Comparison of ENCODE assay signal across 13 cellular contexts in the genomic region with DNA sequence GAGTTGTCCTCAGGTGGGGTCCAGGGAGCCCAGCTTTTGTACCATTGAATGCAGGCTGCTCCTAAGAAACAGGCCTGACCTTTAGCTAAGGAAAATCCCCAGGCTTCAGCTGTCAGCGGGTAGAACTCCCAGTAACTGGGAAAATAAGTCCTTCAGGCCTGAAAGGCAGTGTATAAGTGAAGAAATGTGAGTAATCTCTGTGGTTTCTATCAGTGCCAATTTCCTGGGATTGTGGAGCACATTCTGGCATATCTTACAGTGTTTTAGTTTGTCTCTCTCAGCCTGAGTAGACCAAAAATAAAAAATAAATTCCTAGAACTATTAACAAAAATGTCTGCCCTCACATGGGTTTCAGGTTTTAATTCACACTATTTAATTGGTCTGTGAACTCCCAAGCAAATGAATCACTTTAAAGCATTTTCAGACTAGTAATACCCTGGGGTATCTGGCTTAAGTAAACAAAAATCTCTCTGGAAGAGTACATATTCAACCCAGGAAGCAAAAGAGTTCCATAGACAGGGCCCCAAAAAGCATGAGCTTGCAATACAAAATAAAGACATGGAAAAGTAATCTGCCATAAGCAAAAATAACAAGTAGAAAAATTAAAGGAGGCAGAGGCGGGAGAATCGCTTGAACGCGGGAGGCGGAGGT.
DNase-seq lines count a peak whose midpoint lies in the region; ATAC-seq and TF ChIP-seq lines count a peak whose summit lies in the region.
"Had no signal": no experiment of that assay in that cellular context is flagged by ENCODE, and none has a peak within 500 bp of the region (broad histone marks: within the 10 kb centered on the region; RNA-seq: fewer than 3 reads in every experiment).

No MANE protein-coding gene starts in this region.

- H3K27me3 ChIP-seq in adipocyte (replicated peaks; ENCODE audit: control insufficient read depth, insufficient read depth, low read length): no peaks in the 10 kb centered on the region

- peak overlapping the region; percentile 66 for H3K9ac ChIP-seq in adipocyte (ENCODE audit: low read length)

- intact Hi-C loops in sciatic nerve (cut with DNase I): no loop called here
- intact Hi-C loops in activated T-helper 1 cell treated with anti-CD3 and anti-CD28 coated beads, Interleukin-12 subunit alpha, Interleukin-12 subunit beta, Interleukin-2, Interleukin-4 antibody, amounts not matched to agents 30 ng/mL and 10 ng/mL and 1 ng/mL, durations not matched to agents 14 hours and 24 hours and 36 hours (cut with micrococcal nuclease): no loop called here

- H3K4me3 Mint-ChIP-seq in activated T-helper 1 cell treated with anti-CD3 and anti-CD28 coated beads, Interleukin-12 subunit alpha, Interleukin-12 subunit beta, Interleukin-2, Interleukin-4 antibody, amounts not matched to agents 30 ng/mL and 10 ng/mL and 1 ng/mL, durations not matched to agents 14 hours and 24 hours and 36 hours: no peak overlapping the region
- H3K4me3 Mint-ChIP-seq: CD4-positive, alpha-beta T cell; stimulated activated naive CD8-positive, alpha-beta T cell treated with anti-CD3 and anti-CD28 coated beads, Interleukin-15, amount 100 ng/mL, for 72 hours had no signal

- H3K36me3 ChIP-seq in adipocyte (ENCODE audit: control insufficient read depth, insufficient read depth, low read length, severe bottlenecking): no peaks in the 10 kb centered on the region

- H3K4me3 ChIP-seq in adipocyte (ENCODE audit: low read length) (no peak overlapping the region), fibroblast of the aortic adventitia (ENCODE audit: low read depth, low read length) (no peak overlapping the region)
- H3K4me3 ChIP-seq: psoas muscle had no signal

- DNase-seq in GM04504 (ENCODE audit: low read depth) (peak; percentile 21), adipocyte (ENCODE audit: low read depth) (peak; percentile 45), fibroblast of the aortic adventitia (ENCODE audit: low read depth) (peak; percentile 87), sciatic nerve (ENCODE audit: low spot score) (no peak), NCI-H2107 (lab: John Stamatoyannopoulos, UW) (no peak)
- DNase-seq in activated CD4-positive, alpha-beta T cell treated with anti-CD3 and anti-CD28 coated beads for 1 hour: no peak
- no peak for DNase-seq in activated T-helper 1 cell treated with anti-CD3 and anti-CD28 coated beads, Interleukin-12 subunit alpha, Interleukin-12 subunit beta, Interleukin-2, Interleukin-4 antibody, amounts not matched to agents 30 ng/mL and 10 ng/mL and 1 ng/mL, durations not matched to agents 14 hours and 24 hours and 36 hours (ENCODE audit: low spot score)
- DNase-seq: CD4-positive, alpha-beta T cell; NCI-H1694 treated with DMSO at 0.1 percent for 48 hours; psoas muscle; SHP77; stimulated activated naive CD8-positive, alpha-beta T cell treated with anti-CD3 and anti-CD28 coated beads, Interleukin-15, amount 100 ng/mL, for 72 hours had no signal

- peaks cover 17% of the 10 kb centered on the region for H3K9me3 ChIP-seq in adipocyte (ENCODE audit: control insufficient read depth, low read length)

- ATAC-seq in sciatic nerve (peak; percentile 91), HG03342 (IDR thresholded peaks at IDR 0.05; ENCODE audit: unreplicated experiment) (no peak)
- ATAC-seq: psoas muscle; stimulated activated naive CD8-positive, alpha-beta T cell treated with anti-CD3 and anti-CD28 coated beads, Interleukin-15, amount 100 ng/mL, for 72 hours had no signal

- H3K36me3 Mint-ChIP-seq in activated T-helper 1 cell treated with anti-CD3 and anti-CD28 coated beads, Interleukin-12 subunit alpha, Interleukin-12 subunit beta, Interleukin-2, Interleukin-4 antibody, amounts not matched to agents 30 ng/mL and 10 ng/mL and 1 ng/mL, durations not matched to agents 14 hours and 24 hours and 36 hours (ENCODE audit: low read depth): no peaks in the 10 kb centered on the region

- H3K4me1 Mint-ChIP-seq in activated T-helper 1 cell treated with anti-CD3 and anti-CD28 coated beads, Interleukin-12 subunit alpha, Interleukin-12 subunit beta, Interleukin-2, Interleukin-4 antibody, amounts not matched to agents 30 ng/mL and 10 ng/mL and 1 ng/mL, durations not matched to agents 14 hours and 24 hours and 36 hours (ENCODE audit: low read depth): no peaks in the 10 kb centered on the region
- H3K4me1 Mint-ChIP-seq: stimulated activated naive CD8-positive, alpha-beta T cell treated with anti-CD3 and anti-CD28 coated beads, Interleukin-15, amount 100 ng/mL, for 72 hours had no signal

- H3K9me3 Mint-ChIP-seq in activated T-helper 1 cell treated with anti-CD3 and anti-CD28 coated beads, Interleukin-12 subunit alpha, Interleukin-12 subunit beta, Interleukin-2, Interleukin-4 antibody, amounts not matched to agents 30 ng/mL and 10 ng/mL and 1 ng/mL, durations not matched to agents 14 hours and 24 hours and 36 hours: peaks cover 9% of the 10 kb centered on the region

- H3K27me3 Mint-ChIP-seq in activated T-helper 1 cell treated with anti-CD3 and anti-CD28 coated beads, Interleukin-12 subunit alpha, Interleukin-12 subunit beta, Interleukin-2, Interleukin-4 antibody, amounts not matched to agents 30 ng/mL and 10 ng/mL and 1 ng/mL, durations not matched to agents 14 hours and 24 hours and 36 hours (ENCODE audit: insufficient read depth): peaks cover 1% of the 10 kb centered on the region
- H3K27me3 Mint-ChIP-seq: CD4-positive, alpha-beta T cell; stimulated activated naive CD8-positive, alpha-beta T cell treated with anti-CD3 and anti-CD28 coated beads, Interleukin-15, amount 100 ng/mL, for 72 hours had no signal

- H3K27ac Mint-ChIP-seq in activated T-helper 1 cell treated with anti-CD3 and anti-CD28 coated beads, Interleukin-12 subunit alpha, Interleukin-12 subunit beta, Interleukin-2, Interleukin-4 antibody, amounts not matched to agents 30 ng/mL and 10 ng/mL and 1 ng/mL, durations not matched to agents 14 hours and 24 hours and 36 hours: no peak overlapping the region
- H3K27ac Mint-ChIP-seq: CD4-positive, alpha-beta T cell had no signal

- H3K4me1 ChIP-seq in adipocyte (ENCODE audit: control insufficient read depth, insufficient read depth, low read length): peaks cover 18% of the 10 kb centered on the region
- H3K4me1 ChIP-seq: psoas muscle had no signal

- no peak for TF ChIP-seq CTCF in fibroblast of the aortic adventitia (IDR thresholded peaks at IDR 0.05; ENCODE audit: insufficient read depth, low read length)

Comparison
In these comparisons a context has a peak if more than half of its experiments do, and no peak if none do; other contexts are left out.
1. DNase-seq: peak in GM04504 (single experiment), adipocyte (single experiment) and fibroblast of the aortic adventitia (single experiment); none in sciatic nerve (single experiment), NCI-H2107 (single experiment), activated CD4-positive, alpha-beta T cell treated with anti-CD3 and anti-CD28 coated beads for 1 hour (single experiment) and activated T-helper 1 cell treated with anti-CD3 and anti-CD28 coated beads, Interleukin-12 subunit alpha, Interleukin-12 subunit beta, Interleukin-2, Interleukin-4 antibody, amounts not matched to agents 30 ng/mL and 10 ng/mL and 1 ng/mL, durations not matched to agents 14 hours and 24 hours and 36 hours (single experiment).